27 cellular contexts compared by ENCODE assay signal in the genomic region with DNA sequence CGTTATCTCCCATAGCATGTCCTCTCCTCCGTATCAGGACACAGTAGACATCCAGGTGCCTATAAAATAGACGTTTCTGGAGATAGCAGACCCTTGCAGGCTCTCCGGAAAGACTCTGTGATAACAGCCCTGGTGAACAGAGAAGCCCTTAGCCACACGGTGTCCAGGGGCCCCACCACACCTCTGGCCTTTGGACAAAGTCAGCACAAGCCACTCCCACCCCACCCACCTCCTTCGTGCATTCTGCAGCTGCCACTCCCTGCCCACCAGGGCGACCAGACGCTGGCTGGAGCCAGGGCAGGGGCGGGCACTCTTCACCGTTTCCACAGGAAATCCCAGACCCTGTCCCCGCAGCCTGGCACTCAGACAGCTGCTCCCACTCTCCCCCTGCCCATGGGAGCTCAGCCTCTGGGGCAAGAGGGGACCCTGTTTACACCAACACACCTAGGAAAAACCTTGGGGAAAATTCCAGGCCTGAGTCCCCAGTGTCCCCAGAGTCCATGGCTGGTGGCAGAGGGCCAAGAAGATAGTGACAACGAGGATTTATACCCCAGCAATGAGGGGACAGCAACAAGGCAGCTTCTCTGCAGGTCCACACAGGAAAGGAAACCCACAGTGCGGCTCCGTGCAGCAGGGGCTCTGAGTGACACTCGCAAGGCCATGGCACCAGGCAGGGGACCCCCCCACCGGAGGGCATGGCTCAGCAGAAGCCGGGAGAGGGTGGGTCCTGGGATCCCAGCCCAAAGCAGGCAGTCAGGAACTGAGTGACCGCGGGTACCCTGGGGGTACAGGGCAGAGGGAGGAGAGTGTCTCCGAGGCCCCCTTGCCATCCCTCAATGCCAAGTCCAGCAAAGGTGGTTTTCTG. TPM values are rescaled to one million over a fixed set of nuclear protein-coding genes. Genes with fewer than 3 reads are reported as not detected.
"Had no signal": no experiment of that assay in that cellular context is flagged by ENCODE, and none has a peak within 500 bp of the region (broad histone marks: within the 10 kb centered on the region; RNA-seq: fewer than 3 reads in every experiment).

No MANE protein-coding gene starts in this region.

- DNase-seq: activated CD4-positive, alpha-beta memory T cell treated with anti-CD3 and anti-CD28 coated beads, Interleukin-2, amount 10 ng/mL, durations not matched to agents 7 days and 5 days; activated CD4-positive, alpha-beta T cell treated with anti-CD3 and anti-CD28 coated beads for 48 hours; activated CD4-positive, CD25-positive, alpha-beta regulatory T cell; activated CD8-positive, alpha-beta memory T cell treated with anti-CD3 and anti-CD28 coated beads, Interleukin-2, amount 10 ng/mL, durations not matched to agents 7 days and 5 days; activated naive CD4-positive, alpha-beta T cell; activated naive CD8-positive, alpha-beta T cell treated with anti-CD3 and anti-CD28 coated beads, Interleukin-2, amount 10 ng/mL, durations not matched to agents 7 days and 5 days; activated T-cell treated with anti-CD3 and anti-CD28 coated beads, Interleukin-2, amount 50 U/mL, for 1 hour; amygdala; effector memory CD8-positive, alpha-beta T cell; esophagus squamous epithelium; hypothalamus; left lung; occipital lobe; T1000 had no signal

- H3K36me3 Mint-ChIP-seq: activated CD8-positive, alpha-beta memory T cell treated with anti-CD3 and anti-CD28 coated beads, Interleukin-2, amount 10 ng/mL, durations not matched to agents 7 days and 5 days; activated naive CD8-positive, alpha-beta T cell treated with anti-CD3 and anti-CD28 coated beads, Interleukin-2, amount 10 ng/mL, durations not matched to agents 7 days and 5 days; mesothelial cell of epicardium; type B pancreatic cell had no signal

- H3K27ac Mint-ChIP-seq: activated CD4-positive, alpha-beta memory T cell treated with anti-CD3 and anti-CD28 coated beads, Interleukin-2, amount 10 ng/mL, durations not matched to agents 7 days and 5 days; activated CD8-positive, alpha-beta memory T cell treated with anti-CD3 and anti-CD28 coated beads, Interleukin-2, amount 10 ng/mL, durations not matched to agents 7 days and 5 days; activated naive CD8-positive, alpha-beta T cell treated with anti-CD3 and anti-CD28 coated beads, Interleukin-2, amount 10 ng/mL, durations not matched to agents 7 days and 5 days; activated T-helper 17 cell treated with anti-CD3 and anti-CD28 coated beads, Interleukin-2, amount 50 U/mL, for 72 hours; effector memory CD8-positive, alpha-beta T cell; mesothelial cell of epicardium; nephron; stimulated activated naive CD8-positive, alpha-beta T cell treated with anti-CD3 and anti-CD28 coated beads, Interleukin-15, Interleukin-2, amounts not matched to agents 100 ng/mL and 50 ng/mL, for 24 hours; type B pancreatic cell had no signal

- H3K4me3 ChIP-seq: esophagus squamous epithelium, left lung, suprapubic skin had no signal

- H3K9me3 ChIP-seq: esophagus squamous epithelium, left lung, suprapubic skin had no signal

- ATAC-seq: activated CD8-positive, alpha-beta memory T cell treated with anti-CD3 and anti-CD28 coated beads, Interleukin-2, amount 10 ng/mL, durations not matched to agents 7 days and 5 days; activated T-helper 17 cell treated with anti-CD3 and anti-CD28 coated beads, Interleukin-2, amount 50 U/mL, for 72 hours; effector memory CD8-positive, alpha-beta T cell; left lung had no signal

- H3K27ac ChIP-seq: esophagus squamous epithelium, left lung, suprapubic skin had no signal

- H3K4me1 ChIP-seq: esophagus squamous epithelium, left lung, suprapubic skin had no signal

- FAIRE-seq: keratinocyte had no signal

- H3K9me3 Mint-ChIP-seq: activated CD4-positive, alpha-beta memory T cell treated with anti-CD3 and anti-CD28 coated beads, Interleukin-2, amount 10 ng/mL, durations not matched to agents 7 days and 5 days; activated naive CD8-positive, alpha-beta T cell treated with anti-CD3 and anti-CD28 coated beads, Interleukin-2, amount 10 ng/mL, durations not matched to agents 7 days and 5 days; activated T-helper 17 cell treated with anti-CD3 and anti-CD28 coated beads, Interleukin-2, amount 50 U/mL, for 72 hours; effector memory CD8-positive, alpha-beta T cell; mesothelial cell of epicardium; nephron; stimulated activated naive CD8-positive, alpha-beta T cell treated with anti-CD3 and anti-CD28 coated beads, Interleukin-15, Interleukin-2, amounts not matched to agents 100 ng/mL and 50 ng/mL, for 24 hours; type B pancreatic cell had no signal

- H3K27me3 Mint-ChIP-seq: activated CD8-positive, alpha-beta memory T cell treated with anti-CD3 and anti-CD28 coated beads, Interleukin-2, amount 10 ng/mL, durations not matched to agents 7 days and 5 days; activated naive CD8-positive, alpha-beta T cell treated with anti-CD3 and anti-CD28 coated beads, Interleukin-2, amount 10 ng/mL, durations not matched to agents 7 days and 5 days; stimulated activated naive CD8-positive, alpha-beta T cell treated with anti-CD3 and anti-CD28 coated beads, Interleukin-15, Interleukin-2, amounts not matched to agents 100 ng/mL and 50 ng/mL, for 24 hours had no signal

- H3K4me1 Mint-ChIP-seq: activated CD4-positive, alpha-beta memory T cell treated with anti-CD3 and anti-CD28 coated beads, Interleukin-2, amount 10 ng/mL, durations not matched to agents 7 days and 5 days; activated CD8-positive, alpha-beta memory T cell treated with anti-CD3 and anti-CD28 coated beads, Interleukin-2, amount 10 ng/mL, durations not matched to agents 7 days and 5 days; activated naive CD8-positive, alpha-beta T cell treated with anti-CD3 and anti-CD28 coated beads, Interleukin-2, amount 10 ng/mL, durations not matched to agents 7 days and 5 days; nephron had no signal

- H3K4me3 Mint-ChIP-seq: activated CD4-positive, alpha-beta memory T cell treated with anti-CD3 and anti-CD28 coated beads, Interleukin-2, amount 10 ng/mL, durations not matched to agents 7 days and 5 days; activated CD8-positive, alpha-beta memory T cell treated with anti-CD3 and anti-CD28 coated beads, Interleukin-2, amount 10 ng/mL, durations not matched to agents 7 days and 5 days; activated naive CD8-positive, alpha-beta T cell treated with anti-CD3 and anti-CD28 coated beads, Interleukin-2, amount 10 ng/mL, durations not matched to agents 7 days and 5 days; activated T-helper 17 cell treated with anti-CD3 and anti-CD28 coated beads, Interleukin-2, amount 50 U/mL, for 72 hours; effector memory CD8-positive, alpha-beta T cell; mesothelial cell of epicardium; nephron; stimulated activated naive CD8-positive, alpha-beta T cell treated with anti-CD3 and anti-CD28 coated beads, Interleukin-15, Interleukin-2, amounts not matched to agents 100 ng/mL and 50 ng/mL, for 24 hours; type B pancreatic cell had no signal

- H3K36me3 ChIP-seq: esophagus squamous epithelium, left lung, suprapubic skin had no signal

RNA-seq across cellular contexts. Expression of a gene that starts 15.2 kb away (rescaled TPM):
- total RNA-seq: cardiac septum; dermis microvascular lymphatic vessel endothelial cell; esophagus squamous epithelium; glomerular endothelial cell; lung microvascular endothelial cell; mesothelial cell of epicardium; occipital lobe; posterior vena cava; suprapubic skin; T-helper 1 cell treated with Interleukin-12 subunit alpha and Interleukin-12 subunit beta and Interleukin-4 antibody, amounts not matched to agents 30 ng/mL and 1 ng/mL, for 36 hours had no signal
- polyA plus RNA-seq: keratinocyte had no signal
